Comparison of ENCODE assay signal across 14 cellular contexts in genomic region chr7:77702451-77703219, GRCh38. TPM values are rescaled to one million over a fixed set of nuclear protein-coding genes. Genes with fewer than 3 reads are reported as not detected.
DNase-seq lines count a peak whose midpoint lies in the region; ATAC-seq, FAIRE-seq and TF ChIP-seq lines count a peak whose summit lies in the region.
"Had no signal": no experiment of that assay in that cellular context is flagged by ENCODE, and none has a peak within 500 bp of the region (broad histone marks: within the 10 kb centered on the region; RNA-seq: fewer than 3 reads in every experiment).

No MANE protein-coding gene starts in this region.

- H3K56ac ChIP-seq in IMR-90 (ENCODE audit: extremely low read depth, insufficient read depth, low read length) = no peak overlapping the region

- no peak overlapping the region for H2BK120ac ChIP-seq in IMR-90 (ENCODE audit: low read depth, low read length)

- H3K79me2 ChIP-seq in SK-N-SH (ENCODE audit: insufficient read depth) (peaks cover 100% of the 10 kb centered on the region), K562 (ENCODE audit: control insufficient read depth, insufficient read depth, low read length) (peaks cover 94% of the 10 kb centered on the region)

- TF ChIP-seq EP300 in SK-N-SH (IDR thresholded peaks at IDR 0.05; ENCODE audit: borderline replicate concordance in 1 of 2, low read depth in 1 of 2, low read length in 1 of 2) = no peak
- no peak for TF ChIP-seq EP300 in K562 (IDR thresholded peaks at IDR 0.05; ENCODE audit: low read length)

- no peaks in the 10 kb centered on the region for H3K27me3 Mint-ChIP-seq in glutamatergic neuron (ENCODE audit: unreplicated experiment)

- WGBS in SK-N-SH (ENCODE audit: low lambda C conversion rate) = 76% methylated on average over 4 of the region's 4 CpGs
- no CpG with 5 or more reads among the region's 4 CpGs for WGBS in IMR-90 (ENCODE audit: extremely low coverage in 2 of 2, insufficient read length in 1 of 2), 2 experiments
- 53% methylated on average over 4 of the region's 4 CpGs for WGBS in K562 (ENCODE audit: insufficient coverage, low coverage, missing lambda C conversion rate)

- no peak for TF ChIP-seq POLR2A in IMR-90 (IDR thresholded peaks at IDR 0.05; ENCODE audit: low read depth, low read length)
- no peak for TF ChIP-seq POLR2A in K562 (conservative IDR thresholded peaks at IDR 0.05)

- ATAC-seq in SK-N-SH treated with all-trans-retinoic acid at 6 μM for 48 hours (no peak; the same call in 2 of the 3 replicates), IMR-90 (ENCODE audit: low read depth) (no peak), K562 (peak; percentile 4; the same call in 2 of the 3 replicates)
- ATAC-seq: upper lobe of right lung had no signal

- CTCF ChIA-PET in SK-N-SH (lab: Yijun Ruan, JAX) (interaction anchor here (1.1 to 4.5 kb wide), 9 partner anchors 8 to 69 kb away, joined by 3 to 20 read pairs (median 5); no protein-coding TSS in a partner anchor), IMR-90 (lab: Yijun Ruan, JAX) (interaction anchor here (1.0 kb wide), 1 partner anchor 20 kb away, joined by 3 read pairs; no protein-coding TSS in a partner anchor), K562 (lab: Yijun Ruan, JAX; ENCODE audit: low intra/inter-chr PET ratio) (no interaction called here)

- dilution Hi-C loops in IMR-90 (cut with HindIII; ENCODE audit: low sequenced_read_pairs, unreplicated experiment) = no loop called here

- H3K27ac ChIP-seq in SK-N-SH (ENCODE audit: low read depth in 2 of 2, low read length in 1 of 2) (peak overlapping the region in 1 of 2 experiments; percentile 43; a peak in 2 of 4 replicates), IMR-90 (ENCODE audit: insufficient read depth, low read length) (no peak overlapping the region), K562 (ENCODE audit: extremely low read depth, low read depth, low read length) (no peak overlapping the region), neutrophil (peak overlapping the region; percentile 46)
- H3K27ac ChIP-seq: neural progenitor cell, upper lobe of right lung had no signal

- DNase-seq in SK-N-SH = no peak
- no peak for DNase-seq in IMR-90
- no peak for DNase-seq in K562 (ENCODE audit: extremely low read depth in 1 of 4, low spot score in 3 of 4)
- DNase-seq in urothelium cell line (ENCODE audit: low spot score) = no peak
- no peak for DNase-seq in NCI-H2196 treated with DMSO at 0.1 percent for 48 hours (lab: John Stamatoyannopoulos, UW; ENCODE audit: unreplicated experiment)
- no peak for DNase-seq in glutamatergic neuron
- DNase-seq: DMS 273 treated with DMSO at 0.1 percent for 48 hours; effector CD8-positive, alpha-beta T cell; H9; T1000; upper lobe of right lung had no signal

- no peak overlapping the region for H3K9ac ChIP-seq in SK-N-SH
- H3K9ac ChIP-seq in IMR-90 (ENCODE audit: low read depth, low read length) = no peak overlapping the region
- H3K9ac ChIP-seq in K562 (ENCODE audit: insufficient read depth in 1 of 2, low read depth in 2 of 2, low read length in 2 of 2) = no peak overlapping the region
- H3K9ac ChIP-seq: neural progenitor cell had no signal

- H3K27me3 ChIP-seq in SK-N-SH (ENCODE audit: insufficient read depth) (no peaks in the 10 kb centered on the region), IMR-90 (ENCODE audit: control insufficient read depth, insufficient read depth, low read length) (no peaks in the 10 kb centered on the region), K562 (ENCODE audit: control insufficient read depth in 2 of 2, insufficient read depth in 2 of 2, low read length in 2 of 2) (no peaks in the 10 kb centered on the region), neutrophil (no peaks in the 10 kb centered on the region)
- H3K27me3 ChIP-seq: neural progenitor cell, upper lobe of right lung had no signal

- no peak overlapping the region for H2BK20ac ChIP-seq in IMR-90 (ENCODE audit: low read depth, low read length)

- no peak for TF ChIP-seq RAD21 in SK-N-SH (IDR thresholded peaks at IDR 0.05; ENCODE audit: low read length)
- TF ChIP-seq RAD21 in IMR-90 (IDR thresholded peaks at IDR 0.05; ENCODE audit: low read length) = no peak
- no peak for TF ChIP-seq RAD21 in K562 (CRISPR knock-in tag; conservative IDR thresholded peaks at IDR 0.05 in 1 of 2, IDR thresholded peaks at IDR 0.05 in 1 of 2)

- H3K4me3 ChIP-seq in SK-N-SH (ENCODE audit: low read depth in 2 of 2, low read length in 1 of 2) = no peak overlapping the region
- no peak overlapping the region for H3K4me3 ChIP-seq in IMR-90 (ENCODE audit: insufficient read depth, low read depth, low read length)
- no peak overlapping the region for H3K4me3 ChIP-seq in K562
- H3K4me3 ChIP-seq in neutrophil (ENCODE audit: low read depth in 1 of 2, low read length in 1 of 2) = no peak overlapping the region
- H3K4me3 ChIP-seq: neural progenitor cell, upper lobe of right lung had no signal

- no peak overlapping the region for H4K5ac ChIP-seq in IMR-90 (ENCODE audit: low read depth, low read length)

- no peak overlapping the region for H2AK9ac ChIP-seq in IMR-90 (replicated peaks; ENCODE audit: low read depth, low read length, poor library complexity)

- no peak overlapping the region for H3K14ac ChIP-seq in IMR-90 (replicated peaks; ENCODE audit: low read depth, low read length)

- H3K9me1 ChIP-seq in IMR-90 (ENCODE audit: insufficient read depth, low read length) = 0 out of 2 replicates have a peak, but pooled peaks cover 4% of the 10 kb centered on the region
- no peaks in the 10 kb centered on the region for H3K9me1 ChIP-seq in K562 (ENCODE audit: control insufficient read depth, insufficient read depth, low read length)

- H3K18ac ChIP-seq in IMR-90 (ENCODE audit: low read depth, low read length) = no peak overlapping the region

- H3K4me1 ChIP-seq in SK-N-SH (ENCODE audit: control insufficient read depth in 1 of 2, insufficient read depth in 2 of 2, low read depth in 1 of 2, low read length in 1 of 2) = peaks cover 3 to 10% of the 10 kb centered on the region in 2 experiments; a peak in 2 of 4 replicates
- peaks cover 1% of the 10 kb centered on the region; the same call in 1 of the 2 replicates for H3K4me1 ChIP-seq in IMR-90 (ENCODE audit: control insufficient read depth, insufficient read depth, low read length)
- H3K4me1 ChIP-seq in K562 (replicated peaks in 1 of 2; ENCODE audit: control insufficient read depth in 2 of 2, insufficient read depth in 2 of 2, low read length in 2 of 2) = peaks cover 0 to 9% of the 10 kb centered on the region in 2 experiments; a peak in 2 of 5 replicates
- H3K4me1 ChIP-seq in neutrophil (ENCODE audit: control insufficient read depth in 1 of 2, insufficient read depth in 1 of 2, low read depth in 1 of 2, low read length in 1 of 2) = peaks cover 25 to 29% of the 10 kb centered on the region in 2 experiments

- TF ChIP-seq CTCF in SK-N-SH (IDR thresholded peaks at IDR 0.05) (no peak), IMR-90 (conservative IDR thresholded peaks at IDR 0.05; ENCODE audit: low read depth, low read length) (no peak), K562 (IDR thresholded peaks at IDR 0.05 in 2 of 3, conservative IDR thresholded peaks at IDR 0.05 in 1 of 3; ENCODE audit: insufficient read depth in 2 of 3, low read depth in 1 of 3, low read length in 3 of 3) (no peak), neutrophil (IDR thresholded peaks at IDR 0.05) (no peak), glutamatergic neuron (IDR thresholded peaks at IDR 0.05; ENCODE audit: partially characterized antibody, unreplicated experiment) (no peak)

- H2BK15ac ChIP-seq in IMR-90 (ENCODE audit: low read depth, low read length) = no peak overlapping the region

- intact Hi-C loops in IMR-90 (cut with micrococcal nuclease) = no loop called here
- intact Hi-C loops in K562 (cut with micrococcal nuclease) = no loop called here

- in situ Hi-C loops in IMR-90 (cut with MboI; ENCODE audit: low sequenced_read_pairs) (no loop called here), K562 (cut with MboI) (no loop called here)

- peak overlapping the region; percentile 45; the same call in 1 of the 2 replicates for H3K23ac ChIP-seq in IMR-90 (ENCODE audit: low read depth, low read length)

- H3F3A ChIP-seq in SK-N-SH (replicated peaks; ENCODE audit: insufficient read depth) = peaks cover 16% of the 10 kb centered on the region

- H3K4me1 Mint-ChIP-seq in glutamatergic neuron (ENCODE audit: low read depth, unreplicated experiment) = peaks cover 23% of the 10 kb centered on the region

- H3K79me1 ChIP-seq in IMR-90 (ENCODE audit: low read depth in 1 of 2, low read length in 2 of 2) = peaks cover 10 to 47% of the 10 kb centered on the region in 2 experiments

- H3K4ac ChIP-seq in IMR-90 (ENCODE audit: low read depth, low read length) = 0 out of 2 replicates have a peak overlapping the region, but pooled peaks have one; percentile 1

- POLR2A ChIA-PET in SK-N-SH (lab: Yijun Ruan, JAX) = no interaction called here
- POLR2A ChIA-PET in IMR-90 (lab: Charles Lee; ENCODE audit: unreplicated experiment) = no interaction called here
- POLR2A ChIA-PET in K562 (lab: Yijun Ruan, JAX) = interaction anchor here (0.7 to 1.4 kb wide), 6 partner anchors 8 to 29 kb away, joined by 3 to 5 read pairs (median 4); no protein-coding TSS in a partner anchor

- H3K36me3 ChIP-seq in SK-N-SH (replicated peaks in 1 of 2; ENCODE audit: control insufficient read depth in 1 of 2, insufficient read depth in 2 of 2, low read length in 1 of 2) (peaks cover 0 to 26% of the 10 kb centered on the region in 2 experiments), IMR-90 (ENCODE audit: control insufficient read depth, insufficient read depth, low read length) (no peaks in the 10 kb centered on the region), K562 (ENCODE audit: control insufficient read depth, insufficient read depth, low read length) (peaks cover 27% of the 10 kb centered on the region), neutrophil (peaks cover 13% of the 10 kb centered on the region)
- H3K36me3 ChIP-seq: neural progenitor cell, upper lobe of right lung had no signal

- no peak overlapping the region for H3K4me3 Mint-ChIP-seq in glutamatergic neuron (ENCODE audit: unreplicated experiment)
- H3K4me3 Mint-ChIP-seq: H9, neural progenitor cell had no signal

- no peaks in the 10 kb centered on the region for H3K9me2 ChIP-seq in SK-N-SH

- no peaks in the 10 kb centered on the region for H3K36me3 Mint-ChIP-seq in glutamatergic neuron (ENCODE audit: unreplicated experiment)

- H4K8ac ChIP-seq in IMR-90 (ENCODE audit: low read depth in 2 of 2, low read length in 2 of 2) = no peak overlapping the region

- FAIRE-seq in K562 (lab: Jason Lieb, UNC) (no peak), urothelium cell line (lab: Jason Lieb, UNC) (no peak)

- no TSS peak for BruUV-seq in IMR-90 (replicated peaks; lab: Mats Ljungman, UMichigan)
- BruUV-seq in K562 (replicated peaks; lab: Mats Ljungman, UMichigan) = no TSS peak

- H3K4me2 ChIP-seq in SK-N-SH (0 out of 2 replicates have a peak overlapping the region, but pooled peaks have one; percentile 5), IMR-90 (ENCODE audit: low read depth, low read length) (no peak overlapping the region; the same call in 1 of the 2 replicates), K562 (ENCODE audit: insufficient read depth, low read length) (no peak overlapping the region)
- H3K4me2 ChIP-seq: neural progenitor cell had no signal

- H2AFZ ChIP-seq in SK-N-SH (ENCODE audit: low read depth) (no peak overlapping the region), IMR-90 (replicated peaks; ENCODE audit: low read length, poor library complexity) (no peak overlapping the region), K562 (ENCODE audit: low read depth, low read length) (no peak overlapping the region)
- H2AFZ ChIP-seq: neural progenitor cell had no signal

- peaks cover 2% of the 10 kb centered on the region for H3K9me3 Mint-ChIP-seq in glutamatergic neuron (ENCODE audit: unreplicated experiment)
- H3K9me3 Mint-ChIP-seq: H9 had no signal

- H3K27ac Mint-ChIP-seq in glutamatergic neuron (ENCODE audit: unreplicated experiment) = no peak overlapping the region
- H3K27ac Mint-ChIP-seq: neural progenitor cell had no signal

- H3K9me3 ChIP-seq in SK-N-SH = no peaks in the 10 kb centered on the region
- H3K9me3 ChIP-seq in IMR-90 (ENCODE audit: control insufficient read depth, insufficient read depth, low read length) = no peaks in the 10 kb centered on the region
- no peaks in the 10 kb centered on the region for H3K9me3 ChIP-seq in K562 (replicated peaks; ENCODE audit: control insufficient read depth, insufficient read depth, low read depth, low read length)
- no peaks in the 10 kb centered on the region for H3K9me3 ChIP-seq in neutrophil
- H3K9me3 ChIP-seq: upper lobe of right lung had no signal

- H2AK5ac ChIP-seq in IMR-90 (ENCODE audit: low read depth, low read length) = no peak overlapping the region

- H4K20me1 ChIP-seq in SK-N-SH (ENCODE audit: insufficient read depth) (peaks cover 45% of the 10 kb centered on the region), IMR-90 (ENCODE audit: insufficient read depth, low read length) (peaks cover 34% of the 10 kb centered on the region; the same call in 1 of the 2 replicates), K562 (replicated peaks; ENCODE audit: control insufficient read depth, insufficient read depth, low read length) (peaks cover 7% of the 10 kb centered on the region; the same call in 1 of the 2 replicates)

- no peak overlapping the region for H2BK5ac ChIP-seq in IMR-90 (ENCODE audit: low read depth, low read length, poor library complexity, severe bottlenecking)

- no peak overlapping the region for H4K91ac ChIP-seq in IMR-90 (ENCODE audit: insufficient read depth, low read depth, low read length)

RNA-seq across cellular contexts. Expression of gene RSBN1L, which starts 6.4 kb away (rescaled TPM):
- 5.6 and 6.5 TPM in 2 replicates for polyA plus RNA-seq in SK-N-SH (2012; rRNA removed)
- polyA plus RNA-seq in SK-N-SH (2012; cell fraction: cytosol; rRNA removed) = 7.5 and 8.8 TPM in 2 replicates
- polyA plus RNA-seq in SK-N-SH (2012; cell fraction: nucleus; rRNA removed) = 5.7 and 10.8 TPM in 2 replicates
- 14.7 and 23.6 TPM in 2 replicates for total RNA-seq in IMR-90 (2012; rRNA removed)
- polyA plus RNA-seq in IMR-90 (2012; rRNA removed) = 5.7 and 7.8 TPM in 2 replicates
- 1.1 and 1.7 TPM in 2 replicates for polyA plus RNA-seq in IMR-90 (2012; cell fraction: cytosol; rRNA removed)
- 1.8 and 10.0 TPM in 2 replicates for polyA plus RNA-seq in IMR-90 (2012; cell fraction: nucleus; rRNA removed; ENCODE audit: low replicate concordance)
- 10.3 and 43.2 TPM in 2 replicates for total RNA-seq in K562 (2011; cell fraction: chromatin; rRNA removed; ENCODE audit: low replicate concordance)
- total RNA-seq in K562 (2011; cell fraction: nucleolus; rRNA removed) = 7.3 and 10.1 TPM in 2 replicates
- 15.4 and 21.9 TPM in 2 replicates for total RNA-seq in K562 (2011; cell fraction: nucleoplasm; rRNA removed)
- 16.6 and 20.1 TPM in 2 replicates for total RNA-seq in K562 (2014; rRNA removed)
- 33.2 and 33.8 TPM in 2 replicates for total RNA-seq in K562 (2014; rRNA removed; fragmentation: Illumina TruSeq; extraction: Trizol)
- 29.1 and 35.2 TPM in 2 replicates for total RNA-seq in K562 (2015; rRNA removed; fragmentation: Illumina TruSeq; extraction: Trizol)
- total RNA-seq in K562 (2021) = 19.0 and 22.8 TPM in 2 replicates
- 19.5 and 20.1 TPM in 2 replicates for polyA plus RNA-seq in K562 (2011; rRNA removed)
- 3.6 and 6.7 TPM in 2 replicates for polyA plus RNA-seq in K562 (2011; cell fraction: cytosol; rRNA removed)
- polyA plus RNA-seq in K562 (2011; cell fraction: nucleus; rRNA removed) = 9.3 and 13.0 TPM in 2 replicates
- polyA plus RNA-seq in K562 (2012) = 14.8 and 18.9 TPM in 2 replicates
- polyA plus RNA-seq in K562 (2014; fragmentation: Illumina TruSeq; extraction: Trizol) = 28.4 and 33.2 TPM in 2 replicates
- 1 to 10 TPM; 6.2 to 8.3 TPM for polyA plus RNA-seq in K562 (2014; fragmentation: Nextera tagmentation; extraction: Ambion mirVana)
- polyA plus RNA-seq in K562 (2014; rRNA removed) = 13.8 and 16.7 TPM in 2 replicates
- 54.3 and 55.0 TPM in 2 replicates for polyA minus RNA-seq in K562 (2011; rRNA and poly(A)+ RNA removed)
- 21.4 and 28.8 TPM in 2 replicates for polyA minus RNA-seq in K562 (2011; cell fraction: cytosol; rRNA and poly(A)+ RNA removed)
- polyA minus RNA-seq in K562 (2011; cell fraction: nucleus; rRNA and poly(A)+ RNA removed) = 8.1 and 12.7 TPM in 2 replicates
- 27.0 TPM for total RNA-seq in glutamatergic neuron (ENCODE audit: unreplicated experiment)

Comparison
In these comparisons a context has a peak if more than half of its experiments do, and no peak if none do; other contexts are left out.
1. Of the 27 proteins assayed by ChIP-seq in both K562 and SK-N-SH: peak only in K562: none; only in SK-N-SH: JUND; in both: none; in neither: 26.